In the genomic region with DNA sequence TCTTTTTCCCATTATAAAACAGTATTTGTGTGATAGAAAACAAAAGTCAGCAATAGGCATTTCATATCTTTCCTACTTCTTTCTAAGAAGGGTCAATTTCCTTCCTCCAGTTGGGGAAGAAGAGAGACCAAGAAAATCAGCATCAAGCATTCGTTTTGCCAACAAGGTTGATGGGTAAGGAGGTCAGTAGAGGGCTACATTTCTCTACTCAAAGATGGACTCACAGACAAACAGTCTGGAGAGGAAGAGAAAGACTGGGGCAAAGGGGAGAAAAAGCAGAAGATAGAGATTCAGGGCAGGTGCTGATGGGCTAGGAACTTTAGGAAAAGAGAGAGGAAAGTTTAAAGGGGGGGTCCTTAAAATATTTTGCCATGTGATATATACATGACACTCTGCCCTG, we compare ENCODE assay signal across 24 cellular contexts. TPM values are rescaled to one million over a fixed set of nuclear protein-coding genes. Genes with fewer than 3 reads are reported as not detected.
"Had no signal": no experiment of that assay in that cellular context is flagged by ENCODE, and none has a peak within 500 bp of the region (broad histone marks: within the 10 kb centered on the region; RNA-seq: fewer than 3 reads in every experiment).

No MANE protein-coding gene starts in this region.

- H3K27me3 Mint-ChIP-seq: activated B cell treated with CpG ODN at 0.5 μM for 24 hours; activated CD8-positive, alpha-beta T cell treated with anti-CD3 and anti-CD28 coated beads for 36 hours had no signal

- H3K4me1 ChIP-seq: colonic mucosa, sigmoid colon, spleen, testis, upper lobe of left lung had no signal

- H3K36me3 ChIP-seq: colonic mucosa, ovary, sigmoid colon, spleen, upper lobe of left lung had no signal

- H3K27me3 ChIP-seq: colonic mucosa, ovary, sigmoid colon, spleen, testis, upper lobe of left lung had no signal

- H3K4me1 Mint-ChIP-seq: activated B cell treated with CpG ODN at 0.5 μM for 24 hours, T-helper 17 cell had no signal

- H3K9me3 ChIP-seq: colonic mucosa, ovary, sigmoid colon, spleen, testis, upper lobe of left lung had no signal

- H3K27ac ChIP-seq: colonic mucosa, ovary, sigmoid colon, spleen, testis, upper lobe of left lung had no signal

- H3K9me3 Mint-ChIP-seq: activated B cell treated with CpG ODN at 0.5 μM for 24 hours; activated CD8-positive, alpha-beta T cell treated with anti-CD3 and anti-CD28 coated beads for 36 hours; activated naive CD4-positive, alpha-beta T cell treated with anti-CD3 and anti-CD28 coated beads, Interleukin-2, amount 50 U/mL, for 72 hours; activated T-cell treated with anti-CD3 and anti-CD28 coated beads, Interleukin-2, amount 50 U/mL, for 72 hours; stimulated activated naive CD8-positive, alpha-beta T cell treated with anti-CD3 and anti-CD28 coated beads, Interleukin-15, Interleukin-2, amounts not matched to agents 100 ng/mL and 50 ng/mL, for 24 hours had no signal

- H3K4me3 Mint-ChIP-seq: activated B cell treated with CpG ODN at 0.5 μM for 24 hours; activated CD8-positive, alpha-beta T cell treated with anti-CD3 and anti-CD28 coated beads for 36 hours; activated T-cell treated with anti-CD3 and anti-CD28 coated beads, Interleukin-2, amount 50 U/mL, for 72 hours; stimulated activated naive CD8-positive, alpha-beta T cell treated with anti-CD3 and anti-CD28 coated beads, Interleukin-15, Interleukin-2, amounts not matched to agents 100 ng/mL and 50 ng/mL, for 24 hours; T-helper 17 cell had no signal

- H3K27ac Mint-ChIP-seq: activated B cell treated with CpG ODN at 0.5 μM for 24 hours; activated CD8-positive, alpha-beta T cell treated with anti-CD3 and anti-CD28 coated beads for 36 hours; activated naive CD4-positive, alpha-beta T cell treated with anti-CD3 and anti-CD28 coated beads, Interleukin-2, amount 50 U/mL, for 72 hours; activated T-cell treated with anti-CD3 and anti-CD28 coated beads, Interleukin-2, amount 50 U/mL, for 72 hours; stimulated activated naive CD8-positive, alpha-beta T cell treated with anti-CD3 and anti-CD28 coated beads, Interleukin-15, Interleukin-2, amounts not matched to agents 100 ng/mL and 50 ng/mL, for 24 hours; T-helper 17 cell had no signal

- H3K4me3 ChIP-seq: colonic mucosa, ovary, sigmoid colon, spleen, testis, upper lobe of left lung had no signal

- H3K36me3 Mint-ChIP-seq: activated naive CD4-positive, alpha-beta T cell treated with anti-CD3 and anti-CD28 coated beads, Interleukin-2, amount 50 U/mL, for 72 hours had no signal

- DNase-seq: activated B cell treated with CpG ODN at 0.5 μM for 24 hours; activated CD4-positive, alpha-beta T cell treated with anti-CD3 and anti-CD28 coated beads for 48 hours; activated CD8-positive, alpha-beta memory T cell treated with anti-CD3 and anti-CD28 coated beads, Interleukin-2, amount 50 U/mL, for 4 hours; activated CD8-positive, alpha-beta T cell treated with anti-CD3 and anti-CD28 coated beads for 36 hours; activated gamma-delta T cell; activated T-cell treated with anti-CD3 and anti-CD28 coated beads, Interleukin-2, amount 50 U/mL, for 72 hours; amniotic stem cell; colonic mucosa; foreskin melanocyte; kidney glomerular epithelial cell; ovary; sigmoid colon; spleen; T-helper 17 cell; testis; upper lobe of left lung had no signal

RNA-seq across cellular contexts. Expression of a gene that starts 8.6 kb away (rescaled TPM):
- total RNA-seq: activated B cell treated with CpG ODN at 0.5 μM for 24 hours; activated CD8-positive, alpha-beta T cell treated with anti-CD3 and anti-CD28 coated beads for 36 hours; activated naive CD4-positive, alpha-beta T cell treated with anti-CD3 and anti-CD28 coated beads, Interleukin-2, amount 50 U/mL, for 72 hours; activated T-cell treated with anti-CD3 and anti-CD28 coated beads, Interleukin-2, amount 50 U/mL, for 72 hours; cardiac septum; colonic mucosa; esophagus mucosa; lower leg skin; mesenteric fat pad; ovary; pulmonary artery endothelial cell; sigmoid colon; spleen; T-helper 17 cell; upper lobe of left lung had no signal
- polyA plus RNA-seq: neural cell, ovary, sigmoid colon, spleen had no signal
